Comparison of ENCODE assay signal across 1 cellular context in genomic region chr14:79011920-79012204, GRCh38.
TF ChIP-seq lines count a peak whose summit lies in the region.

No MANE protein-coding gene starts in this region.

TF ChIP-seq in A549, 52 proteins besides CTCF, POLR2A, EP300 and RAD21 (continued from another document):
- no peak for TF ChIP-seq MAX (IDR thresholded peaks at IDR 0.05)
